In the genomic region with DNA sequence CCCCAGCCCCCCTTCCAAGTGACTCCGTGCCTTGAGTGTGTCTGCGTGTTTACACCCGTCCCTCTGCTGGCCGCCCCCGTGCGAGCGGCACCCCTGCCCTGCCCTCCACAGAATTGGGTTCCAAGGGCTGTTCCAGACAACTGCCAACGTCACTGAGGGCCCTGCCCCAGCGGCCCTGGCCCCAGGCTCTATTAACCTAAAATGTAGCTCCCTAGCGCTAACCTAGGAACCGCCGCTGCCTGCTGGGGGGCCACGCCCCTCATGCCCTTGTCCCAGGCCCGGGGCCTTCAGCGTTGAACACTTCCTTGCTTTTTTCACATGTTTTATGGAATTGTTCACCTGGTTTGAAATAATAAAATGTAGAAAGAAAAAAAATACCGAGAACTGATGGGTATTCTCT, we compare ENCODE assay signal across 14 cellular contexts. TPM values are rescaled to one million over a fixed set of nuclear protein-coding genes. Genes with fewer than 3 reads are reported as not detected.
A peak's percentile ranks its signal among the peaks of the same experiment; 100 is the strongest.
DNase-seq lines count a peak whose midpoint lies in the region; ATAC-seq and TF ChIP-seq lines count a peak whose summit lies in the region.
"Had no signal": no experiment of that assay in that cellular context is flagged by ENCODE, and none has a peak within 500 bp of the region (broad histone marks: within the 10 kb centered on the region; RNA-seq: fewer than 3 reads in every experiment).

No MANE protein-coding gene starts in this region.

- H3K27me3 ChIP-seq in neuronal stem cell (ENCODE audit: control insufficient read depth in 3 of 3, insufficient read depth in 3 of 3, low read depth in 1 of 3, low read length in 3 of 3), result no peaks in the 10 kb centered on the region
- no peaks in the 10 kb centered on the region for H3K27me3 ChIP-seq in tibial nerve
- no peaks in the 10 kb centered on the region for H3K27me3 ChIP-seq in foreskin keratinocyte

- H3K4me2 ChIP-seq in neuronal stem cell (ENCODE audit: insufficient read depth, low read length, poor library complexity, severe bottlenecking), result no peak overlapping the region

- no peak overlapping the region for H3K23ac ChIP-seq in neuronal stem cell (ENCODE audit: low read depth, low read length, poor library complexity)

- H3K9me3 ChIP-seq in neuronal stem cell (replicated peaks in 1 of 2; ENCODE audit: control insufficient read depth in 2 of 2, insufficient read depth in 1 of 2, low read depth in 1 of 2, low read length in 2 of 2) (peaks cover 0 to 2% of the 10 kb centered on the region in 2 donors), tibial nerve (no peaks in the 10 kb centered on the region)

- no peak for ATAC-seq in foreskin keratinocyte

- H4K91ac ChIP-seq in neuronal stem cell (ENCODE audit: low read depth, low read length, poor library complexity), result no peak overlapping the region

- no peaks in the 10 kb centered on the region for H3K27me3 Mint-ChIP-seq in activated naive CD4-positive, alpha-beta T cell treated with anti-CD3 and anti-CD28 coated beads, Interleukin-2, amount 50 U/mL, for 24 hours
- no peaks in the 10 kb centered on the region for H3K27me3 Mint-ChIP-seq in activated naive CD4-positive, alpha-beta T cell treated with anti-CD3 and anti-CD28 coated beads for 36 hours (ENCODE audit: low read depth)
- no peaks in the 10 kb centered on the region for H3K27me3 Mint-ChIP-seq in chondrocyte (ENCODE audit: low read depth)
- H3K27me3 Mint-ChIP-seq: activated B cell treated with CpG ODN at 0.5 μM for 24 hours; naive thymus-derived CD8-positive, alpha-beta T cell had no signal

- CTCF ChIA-PET in activated naive CD4-positive, alpha-beta T cell treated with anti-CD3 and anti-CD28 coated beads for 36 hours (lab: Charles Lee), result interaction anchor here (0.7 to 3.7 kb wide), 11 partner anchors 9 to 94 kb away, joined by 3 to 38 read pairs (median 4); a partner anchor contains a TSS

- peak overlapping the region; percentile 88 for H3K18ac ChIP-seq in neuronal stem cell (ENCODE audit: low read length)

- no peak overlapping the region for H2BK120ac ChIP-seq in neuronal stem cell (ENCODE audit: low read depth, low read length)

- H4K8ac ChIP-seq in neuronal stem cell (ENCODE audit: low read depth, low read length), result no peak overlapping the region

- peaks cover 2% of the 10 kb centered on the region for H3K36me3 Mint-ChIP-seq in activated naive CD4-positive, alpha-beta T cell treated with anti-CD3 and anti-CD28 coated beads, Interleukin-2, amount 50 U/mL, for 24 hours
- peaks cover 15% of the 10 kb centered on the region for H3K36me3 Mint-ChIP-seq in activated naive CD4-positive, alpha-beta T cell treated with anti-CD3 and anti-CD28 coated beads for 36 hours (ENCODE audit: low read depth)
- peaks cover 13% of the 10 kb centered on the region for H3K36me3 Mint-ChIP-seq in chondrocyte (ENCODE audit: low read depth)

- no peak overlapping the region for H3K9ac ChIP-seq in neuronal stem cell (ENCODE audit: low read depth, low read length, poor library complexity)

- H3K27ac Mint-ChIP-seq in activated naive CD4-positive, alpha-beta T cell treated with anti-CD3 and anti-CD28 coated beads, Interleukin-2, amount 50 U/mL, for 24 hours, result peak overlapping the region; percentile 23
- H3K27ac Mint-ChIP-seq in activated naive CD4-positive, alpha-beta T cell treated with anti-CD3 and anti-CD28 coated beads for 36 hours, result no peak overlapping the region
- H3K27ac Mint-ChIP-seq in chondrocyte (ENCODE audit: unreplicated experiment), result peak overlapping the region; percentile 93

- no peak for DNase-seq in activated naive CD4-positive, alpha-beta T cell treated with anti-CD3 and anti-CD28 coated beads for 36 hours
- DNase-seq in chondrocyte (ENCODE audit: low spot score) (no peak), neuronal stem cell (ENCODE audit: low spot score) (no peak), tibial nerve (ENCODE audit: low spot score in 2 of 2) (no peak), foreskin keratinocyte (no peak), RPMI8226 (no peak), DMS79 treated with DMSO at 0.1 percent for 48 hours (lab: John Stamatoyannopoulos, UW) (no peak)
- DNase-seq: activated B cell treated with CpG ODN at 0.5 μM for 24 hours; activated naive CD4-positive, alpha-beta T cell; KBM-7; naive thymus-derived CD8-positive, alpha-beta T cell; NCI-H2107 had no signal

- H3K4me1 Mint-ChIP-seq in activated naive CD4-positive, alpha-beta T cell treated with anti-CD3 and anti-CD28 coated beads, Interleukin-2, amount 50 U/mL, for 24 hours, result peaks cover 4% of the 10 kb centered on the region
- H3K4me1 Mint-ChIP-seq in activated naive CD4-positive, alpha-beta T cell treated with anti-CD3 and anti-CD28 coated beads for 36 hours (ENCODE audit: low read depth), result peaks cover 4% of the 10 kb centered on the region
- peaks cover 43% of the 10 kb centered on the region for H3K4me1 Mint-ChIP-seq in chondrocyte (ENCODE audit: low read depth)

- H2BK15ac ChIP-seq in neuronal stem cell (ENCODE audit: low read length), result peak overlapping the region; percentile 67

- H3K27ac ChIP-seq in neuronal stem cell (replicated peaks; ENCODE audit: low read length), result peak overlapping the region; percentile 73
- H3K27ac ChIP-seq in tibial nerve, result peak overlapping the region; percentile 91 to 98 (median 97)
- H3K27ac ChIP-seq in foreskin keratinocyte, result no peak overlapping the region

- no peaks in the 10 kb centered on the region for H3K9me3 Mint-ChIP-seq in activated naive CD4-positive, alpha-beta T cell treated with anti-CD3 and anti-CD28 coated beads, Interleukin-2, amount 50 U/mL, for 24 hours
- no peaks in the 10 kb centered on the region for H3K9me3 Mint-ChIP-seq in activated naive CD4-positive, alpha-beta T cell treated with anti-CD3 and anti-CD28 coated beads for 36 hours
- H3K9me3 Mint-ChIP-seq in chondrocyte (ENCODE audit: low read depth), result no peaks in the 10 kb centered on the region
- H3K9me3 Mint-ChIP-seq: activated B cell treated with CpG ODN at 0.5 μM for 24 hours; naive thymus-derived CD8-positive, alpha-beta T cell had no signal

- H2AK5ac ChIP-seq in neuronal stem cell (ENCODE audit: low read depth, low read length), result peak overlapping the region; percentile 88

- H3K36me3 ChIP-seq in neuronal stem cell (replicated peaks in 1 of 2; ENCODE audit: control insufficient read depth in 2 of 2, insufficient read depth in 2 of 2, low read length in 2 of 2) (peaks cover 41 to 53% of the 10 kb centered on the region in 2 donors), tibial nerve (peaks cover 0 to 46% (median 16%) of the 10 kb centered on the region in 3 donors)

- no peak overlapping the region for H3K4me3 ChIP-seq in neuronal stem cell (ENCODE audit: low read length in 2 of 2)
- no peak overlapping the region for H3K4me3 ChIP-seq in tibial nerve

- H3K14ac ChIP-seq in neuronal stem cell (ENCODE audit: low read length), result no peak overlapping the region

- peak in 1 of 2 donors; percentile 68 for TF ChIP-seq EP300 in tibial nerve (IDR thresholded peaks at IDR 0.05)

- TF ChIP-seq CTCF in chondrocyte (IDR thresholded peaks at IDR 0.05) (no peak), tibial nerve (IDR thresholded peaks at IDR 0.05) (peak in 2 of 5 experiments; percentile 26 to 27), foreskin keratinocyte (conservative IDR thresholded peaks at IDR 0.05) (no peak)

- no peak for TF ChIP-seq POLR2A in tibial nerve (IDR thresholded peaks at IDR 0.05)

- H2AFZ ChIP-seq in neuronal stem cell (ENCODE audit: low read length), result no peak overlapping the region

- H3K4me1 ChIP-seq in neuronal stem cell (ENCODE audit: control insufficient read depth in 2 of 2, insufficient read depth in 1 of 2, low read depth in 1 of 2, low read length in 2 of 2), result peaks cover 39 to 46% of the 10 kb centered on the region in 2 donors
- peaks cover 0 to 96% (median 67%) of the 10 kb centered on the region in 4 donors for H3K4me1 ChIP-seq in tibial nerve
- H3K4me1 ChIP-seq in foreskin keratinocyte, result peaks cover 11% of the 10 kb centered on the region

- peaks cover 10% of the 10 kb centered on the region for H3K79me1 ChIP-seq in neuronal stem cell (ENCODE audit: low read depth, low read length)

- H2BK12ac ChIP-seq in neuronal stem cell (ENCODE audit: low read length), result peak overlapping the region; percentile 17

- no peak overlapping the region for H3K4ac ChIP-seq in neuronal stem cell (ENCODE audit: low read length)

- no peak overlapping the region for H2BK5ac ChIP-seq in neuronal stem cell (ENCODE audit: low read length)

- intact Hi-C loops in activated naive CD4-positive, alpha-beta T cell treated with anti-CD3 and anti-CD28 coated beads for 36 hours (cut with micrococcal nuclease), result no loop called here

- no CpG with 5 or more reads among the region's 16 CpGs for WGBS in neuronal stem cell (ENCODE audit: extremely low coverage in 2 of 2, insufficient read length in 2 of 2, insufficient replicate concordance in 1 of 2), 2 donors
- 36 to 48% methylated on average over 16 of the region's 16 CpGs for WGBS in tibial nerve, 2 donors

- H3K4me3 Mint-ChIP-seq in activated naive CD4-positive, alpha-beta T cell treated with anti-CD3 and anti-CD28 coated beads, Interleukin-2, amount 50 U/mL, for 24 hours, result no peak overlapping the region
- H3K4me3 Mint-ChIP-seq in activated naive CD4-positive, alpha-beta T cell treated with anti-CD3 and anti-CD28 coated beads for 36 hours, result no peak overlapping the region
- H3K4me3 Mint-ChIP-seq in chondrocyte (ENCODE audit: unreplicated experiment), result no peak overlapping the region

RNA-seq across cellular contexts. Expression of a gene that starts 10.0 kb away (rescaled TPM):
- under 1 TPM; 0.33 to 0.37 TPM for total RNA-seq in activated naive CD4-positive, alpha-beta T cell treated with anti-CD3 and anti-CD28 coated beads for 36 hours
- total RNA-seq in chondrocyte (9.6 to 16.4 TPM (median 14.9 TPM) in 3 replicates), tibial nerve (100 to 1,000 TPM; 251 to 334 (median 261) TPM), foreskin keratinocyte (1.1 and 2.0 TPM in 2 replicates)
- polyA plus RNA-seq in neuronal stem cell (2013, experiment 1 of 2), result 5.0 TPM
- polyA plus RNA-seq in neuronal stem cell (2013, experiment 2 of 2), result 5.2 TPM
- 1.3 and 2.3 TPM in 2 replicates for polyA plus RNA-seq in foreskin keratinocyte
- total RNA-seq: activated B cell treated with CpG ODN at 0.5 μM for 24 hours had no signal

RNA-seq across cellular contexts. Expression of a gene that starts 19.9 kb away (rescaled TPM):
- not detected for total RNA-seq in activated naive CD4-positive, alpha-beta T cell treated with anti-CD3 and anti-CD28 coated beads for 36 hours
- not detected in 3 replicates for total RNA-seq in chondrocyte
- polyA plus RNA-seq in neuronal stem cell (2013, experiment 1 of 2), result 0.28 TPM
- 0.21 TPM for polyA plus RNA-seq in neuronal stem cell (2013, experiment 2 of 2)
- 1 to 10 TPM; 2.0 to 3.1 (median 2.5) TPM for total RNA-seq in tibial nerve
- not detected in 2 replicates for total RNA-seq in foreskin keratinocyte
- polyA plus RNA-seq in foreskin keratinocyte, result 0.04 TPM in 1 of 2 replicates, not detected in the other
- total RNA-seq: activated B cell treated with CpG ODN at 0.5 μM for 24 hours; naive thymus-derived CD8-positive, alpha-beta T cell had no signal
- polyA plus RNA-seq: AG04450 had no signal

RNA-seq across cellular contexts. Expression of a gene that starts 23.0 kb away (rescaled TPM):
- total RNA-seq in activated naive CD4-positive, alpha-beta T cell treated with anti-CD3 and anti-CD28 coated beads for 36 hours, result 100 to 1,000 TPM; 272 to 276 TPM
- 388 to 444 TPM (median 443 TPM) in 3 replicates for total RNA-seq in chondrocyte
- 457 TPM for polyA plus RNA-seq in neuronal stem cell (2013, experiment 1 of 2)
- polyA plus RNA-seq in neuronal stem cell (2013, experiment 2 of 2), result 458 TPM
- total RNA-seq in tibial nerve, result 100 to 1,000 TPM; 201 to 265 (median 243) TPM
- 242 and 258 TPM in 2 replicates for total RNA-seq in foreskin keratinocyte
- 243 and 258 TPM in 2 replicates for polyA plus RNA-seq in foreskin keratinocyte

RNA-seq across cellular contexts. Expression of a gene that starts 33.2 kb away (rescaled TPM):
- 100 to 1,000 TPM; 117 to 125 TPM for total RNA-seq in activated naive CD4-positive, alpha-beta T cell treated with anti-CD3 and anti-CD28 coated beads for 36 hours
- total RNA-seq in chondrocyte, result 38.9 to 54.4 TPM (median 44.0 TPM) in 3 replicates
- polyA plus RNA-seq in neuronal stem cell (2013, experiment 1 of 2), result 23.1 TPM
- polyA plus RNA-seq in neuronal stem cell (2013, experiment 2 of 2), result 22.1 TPM
- total RNA-seq in tibial nerve, result 100 to 1,000 TPM in 1 of 4 donors, 10 to 100 TPM in 3; 42.0 to 129 (median 56.2) TPM
- 140 and 166 TPM in 2 replicates for total RNA-seq in foreskin keratinocyte
- 137 and 158 TPM in 2 replicates for polyA plus RNA-seq in foreskin keratinocyte

RNA-seq across cellular contexts. Expression of a gene that starts 40.2 kb away (rescaled TPM):
- under 1 TPM; 0.74 to 0.88 TPM for total RNA-seq in activated naive CD4-positive, alpha-beta T cell treated with anti-CD3 and anti-CD28 coated beads for 36 hours
- total RNA-seq in chondrocyte, result 5.3 to 6.9 TPM (median 5.4 TPM) in 3 replicates
- polyA plus RNA-seq in neuronal stem cell (2013, experiment 1 of 2), result 2.5 TPM
- 2.0 TPM for polyA plus RNA-seq in neuronal stem cell (2013, experiment 2 of 2)
- total RNA-seq in tibial nerve, result 10 to 100 TPM in 1 of 4 donors, 1 to 10 TPM in 3; 1.2 to 17.9 (median 1.8) TPM
- 8.3 and 8.4 TPM in 2 replicates for total RNA-seq in foreskin keratinocyte
- polyA plus RNA-seq in foreskin keratinocyte, result 11.4 and 12.4 TPM in 2 replicates

Comparison
In these comparisons a context has a peak if more than half of its experiments do, and no peak if none do; other contexts are left out.
1. RNA of a gene that starts 10.0 kb away (total RNA-seq): 251 to 334 TPM in tibial nerve; 9.6 to 16.4 TPM in chondrocyte, 1.1 to 2.0 TPM in foreskin keratinocyte and 0.33 to 0.37 TPM in activated naive CD4-positive, alpha-beta T cell treated with anti-CD3 and anti-CD28 coated beads for 36 hours; every median in the first group is over 10 times any median in the second.